ENCODE assay signal across 12 cellular contexts in the genomic region with DNA sequence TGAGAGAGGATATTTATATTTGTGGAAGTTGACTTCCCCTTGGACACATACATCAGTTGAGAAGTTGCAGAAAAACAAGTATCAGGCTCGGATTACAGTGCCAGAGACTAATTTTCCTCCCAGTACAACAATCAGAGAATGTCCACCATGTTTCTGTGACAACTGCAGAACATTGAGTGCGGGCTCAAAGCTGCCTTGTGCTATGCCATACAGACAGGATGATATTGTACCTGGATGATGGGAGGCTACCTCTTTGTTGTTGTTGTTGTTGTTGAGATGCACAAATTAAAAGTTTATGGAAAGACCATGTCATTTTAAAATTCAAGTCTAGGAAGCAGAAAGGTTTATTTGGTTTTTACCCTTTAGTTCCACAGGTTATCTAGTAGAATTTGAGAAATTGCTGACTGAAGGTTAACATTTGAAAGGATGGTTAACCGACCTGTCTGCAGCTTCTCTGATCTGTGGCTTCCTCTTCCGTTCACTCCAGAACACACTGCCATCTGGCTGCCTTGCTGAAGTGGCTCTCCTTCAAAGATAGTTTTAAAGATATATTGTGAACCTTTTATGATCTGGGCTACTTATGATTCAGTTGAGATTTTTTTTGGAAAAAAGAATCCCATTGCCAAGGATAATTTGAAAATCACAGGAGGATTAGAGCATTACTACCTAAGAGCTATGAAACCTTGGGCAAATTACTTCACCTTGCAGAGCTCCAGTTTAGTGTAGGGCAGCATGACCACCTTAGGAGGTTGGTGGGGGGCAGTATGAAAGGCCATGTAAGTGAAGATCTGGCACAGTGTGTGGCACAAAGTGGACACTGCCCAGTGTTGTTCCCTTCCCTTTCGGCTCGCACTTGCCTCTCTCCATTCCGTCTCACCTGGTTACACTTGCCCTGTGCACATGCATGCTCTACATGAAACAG. TPM values are rescaled to one million over a fixed set of nuclear protein-coding genes. Genes with fewer than 3 reads are reported as not detected.
DNase-seq lines count a peak whose midpoint lies in the region; ATAC-seq and TF ChIP-seq lines count a peak whose summit lies in the region.
"Had no signal": no experiment of that assay in that cellular context is flagged by ENCODE, and none has a peak within 500 bp of the region (broad histone marks: within the 10 kb centered on the region; RNA-seq: fewer than 3 reads in every experiment).

No MANE protein-coding gene starts in this region.

- no peaks in the 10 kb centered on the region; the same call in 1 of the 2 replicates for H3K9me1 ChIP-seq in IMR-90 (ENCODE audit: insufficient read depth, low read length)

- H3K27me3 Mint-ChIP-seq in CD4-positive, alpha-beta memory T cell: no peaks in the 10 kb centered on the region
- H3K27me3 Mint-ChIP-seq in mesothelial cell of epicardium (ENCODE audit: low read depth): no peaks in the 10 kb centered on the region
- H3K27me3 Mint-ChIP-seq: activated B cell treated with CpG ODN at 0.5 μM for 24 hours had no signal

- no peaks in the 10 kb centered on the region for H3K36me3 Mint-ChIP-seq in CD4-positive, alpha-beta memory T cell
- H3K36me3 Mint-ChIP-seq in mesothelial cell of epicardium: no peaks in the 10 kb centered on the region

- H3K9me3 ChIP-seq in CD4-positive, alpha-beta memory T cell (ENCODE audit: control insufficient read depth in 1 of 2, low read length in 2 of 2): no peaks in the 10 kb centered on the region
- H3K9me3 ChIP-seq in IMR-90 (ENCODE audit: control insufficient read depth, insufficient read depth, low read length) (no peaks in the 10 kb centered on the region), MG63 (no peaks in the 10 kb centered on the region)
- H3K9me3 ChIP-seq: upper lobe of left lung had no signal

- peaks cover 14 to 47% of the 10 kb centered on the region in 2 experiments for H3K79me1 ChIP-seq in IMR-90 (ENCODE audit: low read depth in 1 of 2, low read length in 2 of 2)

- no peak overlapping the region for H3K56ac ChIP-seq in IMR-90 (ENCODE audit: extremely low read depth, insufficient read depth, low read length)

- no peak overlapping the region for H3K9ac ChIP-seq in IMR-90 (ENCODE audit: low read depth, low read length)

- TF ChIP-seq RAD21 in IMR-90 (IDR thresholded peaks at IDR 0.05; ENCODE audit: low read length): no peak

- no peak for TF ChIP-seq CTCF in IMR-90 (conservative IDR thresholded peaks at IDR 0.05; ENCODE audit: low read depth, low read length)
- TF ChIP-seq CTCF in mesothelial cell of epicardium (IDR thresholded peaks at IDR 0.05; ENCODE audit: unreplicated experiment): no peak

- no peak overlapping the region for H2AK9ac ChIP-seq in IMR-90 (replicated peaks; ENCODE audit: low read depth, low read length, poor library complexity)

- H2BK15ac ChIP-seq in IMR-90 (ENCODE audit: low read depth, low read length): no peak overlapping the region

- peak; percentile 89 for ATAC-seq in GM19351 (IDR thresholded peaks at IDR 0.05; ENCODE audit: unreplicated experiment)
- ATAC-seq in IMR-90 (ENCODE audit: low read depth): no peak
- no peak for ATAC-seq in left lobe of liver
- ATAC-seq: left ventricle myocardium superior had no signal

- dilution Hi-C loops in IMR-90 (cut with HindIII; ENCODE audit: low sequenced_read_pairs, unreplicated experiment): no loop called here

- no peak overlapping the region for H3K4ac ChIP-seq in IMR-90 (ENCODE audit: low read depth, low read length)

- H3K4me1 ChIP-seq in CD4-positive, alpha-beta memory T cell (ENCODE audit: insufficient read depth, low read length): peaks cover 21% of the 10 kb centered on the region
- peaks cover 10% of the 10 kb centered on the region for H3K4me1 ChIP-seq in IMR-90 (ENCODE audit: control insufficient read depth, insufficient read depth, low read length)

- intact Hi-C loops in CD4-positive, alpha-beta memory T cell (cut with micrococcal nuclease): loop anchor here (1.0 to 5.0 kb wide), 4 partner anchors 16 to 316 kb away; no protein-coding TSS in a partner anchor
- intact Hi-C loops in IMR-90 (cut with micrococcal nuclease): no loop called here

- no peaks in the 10 kb centered on the region for H3K36me3 ChIP-seq in CD4-positive, alpha-beta memory T cell (ENCODE audit: insufficient read depth, low read length)
- H3K36me3 ChIP-seq in IMR-90 (ENCODE audit: control insufficient read depth, insufficient read depth, low read length) (no peaks in the 10 kb centered on the region; the same call in 1 of the 2 replicates), MG63 (no peaks in the 10 kb centered on the region), H7 (replicated peaks; ENCODE audit: control insufficient read depth, insufficient read depth, low read length) (no peaks in the 10 kb centered on the region)
- H3K36me3 ChIP-seq: upper lobe of left lung had no signal

- no peak overlapping the region for H3K4me2 ChIP-seq in IMR-90 (ENCODE audit: low read depth, low read length)

- CTCF ChIA-PET in CD4-positive, alpha-beta memory T cell (lab: Charles Lee; ENCODE audit: partially characterized antibody): interaction anchor here (0.7 to 5.5 kb wide), 22 partner anchors 9 to 462 kb away, joined by 3 to 84 read pairs (median 6); a partner anchor contains a TSS
- CTCF ChIA-PET in IMR-90 (lab: Yijun Ruan, JAX): no interaction called here

- H3K14ac ChIP-seq in IMR-90 (replicated peaks; ENCODE audit: low read depth, low read length): 0 out of 2 replicates have a peak overlapping the region, but pooled peaks have one; percentile 4

- H2AFZ ChIP-seq in IMR-90 (replicated peaks; ENCODE audit: low read length, poor library complexity): no peak overlapping the region

- no peak overlapping the region for H3K23ac ChIP-seq in IMR-90 (ENCODE audit: low read depth, low read length)

- H4K5ac ChIP-seq in IMR-90 (ENCODE audit: low read depth, low read length): no peak overlapping the region

- peak overlapping the region in 6 of 7 donors; percentile 1 to 65 (median 28) for H3K27ac Mint-ChIP-seq in CD4-positive, alpha-beta memory T cell
- H3K27ac Mint-ChIP-seq in mesothelial cell of epicardium: no peak overlapping the region
- H3K27ac Mint-ChIP-seq: activated B cell treated with CpG ODN at 0.5 μM for 24 hours had no signal

- H2BK20ac ChIP-seq in IMR-90 (ENCODE audit: low read depth, low read length): no peak overlapping the region

- H3K27me3 ChIP-seq in CD4-positive, alpha-beta memory T cell (ENCODE audit: insufficient read depth, low read length): no peaks in the 10 kb centered on the region
- H3K27me3 ChIP-seq in IMR-90 (ENCODE audit: control insufficient read depth, insufficient read depth, low read length) (no peaks in the 10 kb centered on the region), MG63 (no peaks in the 10 kb centered on the region), H7 (ENCODE audit: control insufficient read depth, insufficient read depth, low read length) (no peaks in the 10 kb centered on the region)
- H3K27me3 ChIP-seq: upper lobe of left lung had no signal

- DNase-seq in CD4-positive, alpha-beta memory T cell: peak; percentile 52 to 66 (median 57)
- DNase-seq in IMR-90 (no peak), MG63 (no peak), left lobe of liver (ENCODE audit: low spot score) (no peak), H7 (no peak), mesothelial cell of epicardium (ENCODE audit: low spot score in 2 of 2, unreplicated experiment in 2 of 2) (no peak)
- DNase-seq in central memory CD4-positive, alpha-beta T cell: peak; percentile 53
- DNase-seq: activated B cell treated with CpG ODN at 0.5 μM for 24 hours, left ventricle myocardium superior, NCI-H1436, upper lobe of left lung had no signal

- in situ Hi-C loops in IMR-90 (cut with MboI; ENCODE audit: low sequenced_read_pairs): no loop called here

- H3K4me1 Mint-ChIP-seq in CD4-positive, alpha-beta memory T cell: peaks cover 21 to 34% (median 26%) of the 10 kb centered on the region in 4 donors
- H3K4me1 Mint-ChIP-seq in mesothelial cell of epicardium: peaks cover 28% of the 10 kb centered on the region

- no TSS peak for BruUV-seq in IMR-90 (replicated peaks; lab: Mats Ljungman, UMichigan)

- no peak overlapping the region for H3K18ac ChIP-seq in IMR-90 (ENCODE audit: low read depth, low read length)

- no peak overlapping the region for H2BK5ac ChIP-seq in IMR-90 (ENCODE audit: low read depth, low read length, poor library complexity, severe bottlenecking)

- no peak overlapping the region for H4K8ac ChIP-seq in IMR-90 (ENCODE audit: low read depth in 2 of 2, low read length in 2 of 2)

- POLR2A ChIA-PET in CD4-positive, alpha-beta memory T cell (lab: Charles Lee; ENCODE audit: partially characterized antibody): interaction anchor here (1.4 to 2.6 kb wide), 4 partner anchors 13 to 19 kb away, joined by 5 to 12 read pairs (median 7); a partner anchor contains a TSS
- POLR2A ChIA-PET in IMR-90 (lab: Charles Lee; ENCODE audit: unreplicated experiment): no interaction called here

- no peak for TF ChIP-seq POLR2A in IMR-90 (IDR thresholded peaks at IDR 0.05; ENCODE audit: low read depth, low read length)

- peak overlapping the region; percentile 55; the same call in 1 of the 2 replicates for H2AK5ac ChIP-seq in IMR-90 (ENCODE audit: low read depth, low read length)

- H3K4me3 Mint-ChIP-seq in CD4-positive, alpha-beta memory T cell: peak overlapping the region in 7 of 8 donors; percentile 11 to 64 (median 43)
- H3K4me3 Mint-ChIP-seq in mesothelial cell of epicardium: no peak overlapping the region
- H3K4me3 Mint-ChIP-seq: activated B cell treated with CpG ODN at 0.5 μM for 24 hours had no signal

- H2BK120ac ChIP-seq in IMR-90 (ENCODE audit: low read depth, low read length): no peak overlapping the region

- no peaks in the 10 kb centered on the region for H4K20me1 ChIP-seq in IMR-90 (ENCODE audit: insufficient read depth, low read length)

- H3K9me3 Mint-ChIP-seq in CD4-positive, alpha-beta memory T cell: no peaks in the 10 kb centered on the region
- peaks cover 4% of the 10 kb centered on the region for H3K9me3 Mint-ChIP-seq in mesothelial cell of epicardium
- H3K9me3 Mint-ChIP-seq: activated B cell treated with CpG ODN at 0.5 μM for 24 hours had no signal

- 79% methylated on average over 2 of the region's 7 CpGs; no CpG with 5 or more reads in 1 of the 2 experiments for WGBS in IMR-90 (ENCODE audit: extremely low coverage in 2 of 2, insufficient read length in 1 of 2), 2 experiments

- no peak overlapping the region for H4K91ac ChIP-seq in IMR-90 (ENCODE audit: insufficient read depth, low read depth, low read length)

- H3K27ac ChIP-seq in CD4-positive, alpha-beta memory T cell (ENCODE audit: low read depth, low read length): no peak overlapping the region
- no peak overlapping the region for H3K27ac ChIP-seq in IMR-90 (ENCODE audit: insufficient read depth, low read length)
- H3K27ac ChIP-seq: upper lobe of left lung had no signal

- H3K4me3 ChIP-seq in CD4-positive, alpha-beta memory T cell (ENCODE audit: low read length in 2 of 2): no peak overlapping the region
- H3K4me3 ChIP-seq in IMR-90 (ENCODE audit: insufficient read depth, low read depth, low read length) (no peak overlapping the region), MG63 (no peak overlapping the region), H7 (ENCODE audit: insufficient read depth, low read depth, low read length) (no peak overlapping the region)
- H3K4me3 ChIP-seq: upper lobe of left lung had no signal

RNA-seq across cellular contexts. Expression of a gene that starts 15.9 kb away (rescaled TPM):
- total RNA-seq in CD4-positive, alpha-beta memory T cell: 1 to 10 TPM; 1.1 to 1.2 TPM
- polyA plus RNA-seq in CD4-positive, alpha-beta memory T cell: 1 to 10 TPM; 2.6 to 4.8 TPM
- total RNA-seq in IMR-90 (2012; rRNA removed) (37.1 and 47.8 TPM in 2 replicates), left lobe of liver (0.10 TPM), mesothelial cell of epicardium (10.6 to 11.3 TPM (median 11.3 TPM) in 3 replicates)
- polyA plus RNA-seq in IMR-90 (2012; rRNA removed): 19.4 and 22.8 TPM in 2 replicates
- polyA plus RNA-seq in IMR-90 (2012; cell fraction: cytosol; rRNA removed): 7.1 and 11.5 TPM in 2 replicates
- polyA plus RNA-seq in IMR-90 (2012; cell fraction: nucleus; rRNA removed; ENCODE audit: low replicate concordance): 2.3 and 6.7 TPM in 2 replicates
- total RNA-seq in MG63 (2014; rRNA removed; shearing (Covaris generic); ENCODE audit: low replicate concordance): 0.13 TPM in 1 of 2 replicates, not detected in the other
- total RNA-seq in H7 (2014; rRNA removed; shearing (Covaris generic)): 2.8 and 4.2 TPM in 2 replicates

Comparison
In these comparisons a context has a peak if more than half of its experiments do, and no peak if none do; other contexts are left out.
1. DNase-seq: peak in CD4-positive, alpha-beta memory T cell (5 of 5) and central memory CD4-positive, alpha-beta T cell (single experiment); none in IMR-90 (single experiment), MG63 (single experiment), left lobe of liver (single experiment), H7 (single experiment) and mesothelial cell of epicardium (0 of 2).